Comparison of ENCODE assay signal across 13 cellular contexts in genomic region chr20:21511850-21512633, GRCh38. TPM values are rescaled to one million over a fixed set of nuclear protein-coding genes. Genes with fewer than 3 reads are reported as not detected.
DNase-seq lines count a peak whose midpoint lies in the region; ATAC-seq and TF ChIP-seq lines count a peak whose summit lies in the region.
"Had no signal": no experiment of that assay in that cellular context is flagged by ENCODE, and none has a peak within 500 bp of the region (broad histone marks: within the 10 kb centered on the region; RNA-seq: fewer than 3 reads in every experiment).

No MANE protein-coding gene starts in this region.

- no peak overlapping the region for H3K27ac ChIP-seq in coronary artery
- H3K27ac ChIP-seq: body of pancreas, left lung had no signal

- H3K36me3 Mint-ChIP-seq in HFFc6 (ENCODE audit: low read depth) (peaks cover 9% of the 10 kb centered on the region; the same call in 1 of the 2 replicates), naive B cell (no peaks in the 10 kb centered on the region)

- H3K9me3 Mint-ChIP-seq in HFFc6 (no peaks in the 10 kb centered on the region; the same call in 1 of the 2 replicates), naive B cell (peaks cover 0 to 4% (median 0%) of the 10 kb centered on the region in 7 donors)

- peak overlapping the region; percentile 67 for H3K4me3 Mint-ChIP-seq in HFFc6
- H3K4me3 Mint-ChIP-seq in naive B cell = peak overlapping the region; percentile 29 to 87 (median 69)

- no peak overlapping the region for H3K27ac Mint-ChIP-seq in HFFc6
- peak overlapping the region in 1 of 6 donors; percentile 12 for H3K27ac Mint-ChIP-seq in naive B cell

- H3K4me3 ChIP-seq in AG09309 (ENCODE audit: control insufficient read depth, low read depth, low read length) = peak overlapping the region; percentile 37
- H3K4me3 ChIP-seq in coronary artery = peak overlapping the region; percentile 55
- H3K4me3 ChIP-seq: body of pancreas, left lung had no signal

- H3K4me1 Mint-ChIP-seq in HFFc6 (ENCODE audit: low read depth) = peaks cover 40% of the 10 kb centered on the region
- peaks cover 17 to 46% (median 41%) of the 10 kb centered on the region in 3 donors for H3K4me1 Mint-ChIP-seq in naive B cell

- DNase-seq in AG09309 (ENCODE audit: low read depth) = no peak
- DNase-seq in HFFc6 = no peak
- peak; percentile 67 for DNase-seq in coronary artery (ENCODE audit: low spot score)
- no peak for DNase-seq in naive B cell
- DNase-seq in NCI-H2029 treated with DMSO at 0.1 percent for 48 hours (lab: John Stamatoyannopoulos, UW) = no peak
- DNase-seq in epidermal melanocyte (ENCODE audit: insufficient read length, low spot score) = no peak
- no peak for DNase-seq in CD1c-positive myeloid dendritic cell (ENCODE audit: extremely low spot score)
- DNase-seq: body of pancreas had no signal

- H3K27me3 Mint-ChIP-seq in HFFc6 (ENCODE audit: insufficient read depth) = peaks cover 57% of the 10 kb centered on the region
- H3K27me3 Mint-ChIP-seq in naive B cell = peaks cover 48 to 80% (median 71%) of the 10 kb centered on the region in 3 donors

- ATAC-seq in naive B cell (ENCODE audit: low read depth in 2 of 2) (no peak), HG02678 (IDR thresholded peaks at IDR 0.05; ENCODE audit: unreplicated experiment) (no peak)
- ATAC-seq: body of pancreas, HCT116, left lung had no signal

- TF ChIP-seq CTCF in AG09309 (IDR thresholded peaks at IDR 0.05; ENCODE audit: control insufficient read depth, insufficient read depth, low read depth, low read length, missing control alignments) = no peak
- no peak for TF ChIP-seq CTCF in HFFc6 (IDR thresholded peaks at IDR 0.05)
- no peak for TF ChIP-seq CTCF in coronary artery (IDR thresholded peaks at IDR 0.05)

RNA-seq across cellular contexts. Expression of gene NKX2-2, which starts 1.8 kb away (rescaled TPM):
- total RNA-seq in HFFc6 (2021; fragmentation: NEBNext Ultra II Directional; extraction: Animal tissue kit (Norgen Biotek cat#: 25700)) = under 1 TPM in 4 of 6 experiments, not detected in 2; 0.32 to 0.63 (median 0.44) TPM
- not detected for polyA plus RNA-seq in naive B cell (ENCODE audit: low read depth in 6 of 6)
- total RNA-seq: G401, left lung, LHCN-M2 had no signal
